ENCODE assay signal across 8 cellular contexts in genomic region chr9:111597852-111598729, GRCh38. TPM values are rescaled to one million over a fixed set of nuclear protein-coding genes. Genes with fewer than 3 reads are reported as not detected.
DNase-seq lines count a peak whose midpoint lies in the region; FAIRE-seq and TF ChIP-seq lines count a peak whose summit lies in the region.

No MANE protein-coding gene starts in this region.

- TF ChIP-seq POLR2A in GM12892 (IDR thresholded peaks at IDR 0.05; ENCODE audit: low read depth, low read length) = no peak
- TF ChIP-seq POLR2A in thyroid gland (IDR thresholded peaks at IDR 0.05) = no peak

- H3K4me3 ChIP-seq in PC-9 (peak overlapping the region; percentile 96), fibroblast of villous mesenchyme (ENCODE audit: low read depth, low read length) (peak overlapping the region; percentile 82), thyroid gland (replicated peaks in 1 of 3) (peak overlapping the region; percentile 16 to 68 (median 47))

- peaks cover 36% of the 10 kb centered on the region for H3K27me3 Mint-ChIP-seq in activated T-helper 2 cell treated with anti-CD3 and anti-CD28 coated beads, Interferon-gamma antibody, Interleukin-2, Interleukin-4, amounts not matched to agents 10 μg/mL and 5 μg/mL and 100 μg/mL, durations not matched to agents 14 hours and 24 hours and 36 hours (ENCODE audit: low read depth)
- peaks cover 5% of the 10 kb centered on the region for H3K27me3 Mint-ChIP-seq in neural crest cell (ENCODE audit: low read depth)

- DNase-seq in 8988T (peak; percentile 44), GM12892 (ENCODE audit: insufficient read length) (peak; percentile 32), HK-2 (ENCODE audit: unreplicated experiment) (peak; percentile 62), PC-9 (peak; percentile 66 to 73), fibroblast of villous mesenchyme (ENCODE audit: low read depth) (peak; percentile 78), neural crest cell (ENCODE audit: low read depth, low spot score) (peak; percentile 35), thyroid gland (peak; percentile 77 to 85)
- peak; percentile 26 for DNase-seq in activated T-helper 2 cell treated with anti-CD3 and anti-CD28 coated beads, Interferon-gamma antibody, Interleukin-2, Interleukin-4, amounts not matched to agents 10 μg/mL and 5 μg/mL and 100 μg/mL, durations not matched to agents 14 hours and 24 hours and 36 hours (ENCODE audit: low spot score)

- H3K4me2 ChIP-seq in PC-9 = peak overlapping the region; percentile 81

- peaks cover 75% of the 10 kb centered on the region for H3K79me2 ChIP-seq in PC-9 (ENCODE audit: low read depth)

- no peak for FAIRE-seq in GM12892 (lab: Jason Lieb, UNC)

- peak; percentile 81 for TF ChIP-seq CTCF in PC-9 (conservative IDR thresholded peaks at IDR 0.05)
- TF ChIP-seq CTCF in fibroblast of villous mesenchyme (IDR thresholded peaks at IDR 0.05; ENCODE audit: insufficient read depth, low read depth, low read length) = peak; percentile 71
- peak; percentile 83 for TF ChIP-seq CTCF in neural crest cell (conservative IDR thresholded peaks at IDR 0.05)
- TF ChIP-seq CTCF in thyroid gland (IDR thresholded peaks at IDR 0.05) = peak; percentile 36 to 94 (median 65)

- H3K27ac Mint-ChIP-seq in activated T-helper 2 cell treated with anti-CD3 and anti-CD28 coated beads, Interferon-gamma antibody, Interleukin-2, Interleukin-4, amounts not matched to agents 10 μg/mL and 5 μg/mL and 100 μg/mL, durations not matched to agents 14 hours and 24 hours and 36 hours = no peak overlapping the region
- H3K27ac Mint-ChIP-seq in neural crest cell (ENCODE audit: unreplicated experiment) = no peak overlapping the region

- no peaks in the 10 kb centered on the region for H3K9me3 Mint-ChIP-seq in activated T-helper 2 cell treated with anti-CD3 and anti-CD28 coated beads, Interferon-gamma antibody, Interleukin-2, Interleukin-4, amounts not matched to agents 10 μg/mL and 5 μg/mL and 100 μg/mL, durations not matched to agents 14 hours and 24 hours and 36 hours
- H3K9me3 Mint-ChIP-seq in neural crest cell = no peaks in the 10 kb centered on the region

- POLR2A ChIA-PET in PC-9 (lab: Charles Lee; ENCODE audit: unreplicated experiment) = interaction anchor here (0.9 kb wide), 1 partner anchor 130 kb away, joined by 13 read pairs; no protein-coding TSS in a partner anchor

- CTCF ChIA-PET in PC-9 (lab: Charles Lee) = interaction anchor here (0.6 to 0.8 kb wide), 3 partner anchors 105 to 899 kb away, joined by 3 read pairs; no protein-coding TSS in a partner anchor

- H3K27ac ChIP-seq in PC-9 (peak overlapping the region; percentile 100), thyroid gland (peak overlapping the region; percentile 59 to 89 (median 75))

- no peaks in the 10 kb centered on the region for H3K36me3 Mint-ChIP-seq in activated T-helper 2 cell treated with anti-CD3 and anti-CD28 coated beads, Interferon-gamma antibody, Interleukin-2, Interleukin-4, amounts not matched to agents 10 μg/mL and 5 μg/mL and 100 μg/mL, durations not matched to agents 14 hours and 24 hours and 36 hours (ENCODE audit: low read depth)
- peaks cover 3% of the 10 kb centered on the region for H3K36me3 Mint-ChIP-seq in neural crest cell (ENCODE audit: low read depth)

- WGBS in thyroid gland, 2 donors = 1% methylated on average over 41 of the region's 41 CpGs

- H3K9me2 ChIP-seq in PC-9 (ENCODE audit: insufficient read depth) = no peaks in the 10 kb centered on the region

- peaks cover 40% of the 10 kb centered on the region for H3K36me3 ChIP-seq in PC-9 (ENCODE audit: low read depth)
- peaks cover 0 to 18% of the 10 kb centered on the region in 2 donors for H3K36me3 ChIP-seq in thyroid gland

- TSS peak; percentile 30 for BruUV-seq in PC-9 (replicated peaks; lab: Mats Ljungman, UMichigan)

- peaks cover 37% of the 10 kb centered on the region for H4K20me1 ChIP-seq in PC-9 (ENCODE audit: insufficient read depth)

- peaks cover 51% of the 10 kb centered on the region for H3K4me1 ChIP-seq in PC-9 (replicated peaks; ENCODE audit: insufficient read depth)
- H3K4me1 ChIP-seq in thyroid gland = peaks cover 0 to 8% of the 10 kb centered on the region in 2 donors

- H3F3A ChIP-seq in PC-9 (ENCODE audit: insufficient read depth, low read depth) = peaks cover 85% of the 10 kb centered on the region

- H2AFZ ChIP-seq in PC-9 = peak overlapping the region; percentile 79; the same call in 1 of the 2 replicates

- intact Hi-C loops in PC-9 (cut with micrococcal nuclease; ENCODE audit: unreplicated experiment) (loop anchor here (1.0 to 10.0 kb wide), 5 partner anchors 24 to 476 kb away; no protein-coding TSS in a partner anchor), thyroid gland (cut with DNase I) (loop anchor here (10.0 kb wide), 1 partner anchor 477 kb away; no protein-coding TSS in a partner anchor)
- intact Hi-C loops in activated T-helper 2 cell treated with anti-CD3 and anti-CD28 coated beads, Interferon-gamma antibody, Interleukin-2, Interleukin-4, amounts not matched to agents 10 μg/mL and 5 μg/mL and 100 μg/mL, durations not matched to agents 14 hours and 24 hours and 36 hours (cut with micrococcal nuclease) = loop anchor here (2.0 to 10.0 kb wide), 5 partner anchors 65 to 477 kb away; partner anchors contain the start of genes ECPAS and ZNF483

- H3K27me3 ChIP-seq in PC-9 (ENCODE audit: insufficient read depth, low read depth) = no peaks in the 10 kb centered on the region
- no peaks in the 10 kb centered on the region for H3K27me3 ChIP-seq in thyroid gland

- no peaks in the 10 kb centered on the region for H3K9me3 ChIP-seq in PC-9 (ENCODE audit: insufficient read depth, low read depth)
- no peaks in the 10 kb centered on the region for H3K9me3 ChIP-seq in thyroid gland

- peaks cover 18% of the 10 kb centered on the region for H3K4me1 Mint-ChIP-seq in activated T-helper 2 cell treated with anti-CD3 and anti-CD28 coated beads, Interferon-gamma antibody, Interleukin-2, Interleukin-4, amounts not matched to agents 10 μg/mL and 5 μg/mL and 100 μg/mL, durations not matched to agents 14 hours and 24 hours and 36 hours (ENCODE audit: low read depth)
- peaks cover 27% of the 10 kb centered on the region for H3K4me1 Mint-ChIP-seq in neural crest cell

- peak overlapping the region; percentile 86 for H3K4me3 Mint-ChIP-seq in activated T-helper 2 cell treated with anti-CD3 and anti-CD28 coated beads, Interferon-gamma antibody, Interleukin-2, Interleukin-4, amounts not matched to agents 10 μg/mL and 5 μg/mL and 100 μg/mL, durations not matched to agents 14 hours and 24 hours and 36 hours (ENCODE audit: low read depth)
- H3K4me3 Mint-ChIP-seq in neural crest cell = peak overlapping the region; percentile 93

RNA-seq across cellular contexts. Expression of gene PTGR1, which starts 1.4 kb away (rescaled TPM):
- polyA plus RNA-seq in GM12892 (2012; ENCODE audit: missing spikeins) = 18.8 TPM
- 611 and 635 TPM in 2 replicates for total RNA-seq in PC-9 (2021)
- 1.4 and 1.8 TPM in 2 replicates for total RNA-seq in activated T-helper 2 cell treated with anti-CD3 and anti-CD28 coated beads, Interferon-gamma antibody, Interleukin-2, Interleukin-4, amounts not matched to agents 10 μg/mL and 5 μg/mL and 100 μg/mL, durations not matched to agents 14 hours and 24 hours and 36 hours
- total RNA-seq in fibroblast of villous mesenchyme = 85.4 and 116 TPM in 2 replicates
- 51.5 and 61.7 TPM in 2 replicates for total RNA-seq in neural crest cell
- 10 to 100 TPM; 27.7 to 64.3 (median 39.4) TPM for total RNA-seq in thyroid gland

RNA-seq across cellular contexts. Expression of gene DNAJC25, which starts 33.0 kb away (rescaled TPM):
- polyA plus RNA-seq in GM12892 (2012; ENCODE audit: missing spikeins) = 6.1 TPM
- total RNA-seq in PC-9 (2021) = 7.3 and 7.9 TPM in 2 replicates
- total RNA-seq in activated T-helper 2 cell treated with anti-CD3 and anti-CD28 coated beads, Interferon-gamma antibody, Interleukin-2, Interleukin-4, amounts not matched to agents 10 μg/mL and 5 μg/mL and 100 μg/mL, durations not matched to agents 14 hours and 24 hours and 36 hours = 7.3 and 7.4 TPM in 2 replicates
- total RNA-seq in fibroblast of villous mesenchyme = 7.1 and 9.9 TPM in 2 replicates
- 6.0 and 6.3 TPM in 2 replicates for total RNA-seq in neural crest cell
- 10 to 100 TPM in 2 of 4 donors, 1 to 10 TPM in 2; 6.0 to 15.2 (median 10.8) TPM for total RNA-seq in thyroid gland

Comparison
In these comparisons a context has a peak if more than half of its experiments do, and no peak if none do; other contexts are left out.
1. Peak in every context shown above with its lines: DNase-seq, H3K4me3 ChIP-seq and H3K27ac ChIP-seq.
2. DNase-seq: peak in every context shown above with its lines; median percentile 81 in thyroid gland; 78 in fibroblast of villous mesenchyme; 70 in PC-9; 62 in HK-2; 44 in 8988T; 35 in neural crest cell; 32 in GM12892; 26 in activated T-helper 2 cell treated with anti-CD3 and anti-CD28 coated beads, Interferon-gamma antibody, Interleukin-2, Interleukin-4, amounts not matched to agents 10 μg/mL and 5 μg/mL and 100 μg/mL, durations not matched to agents 14 hours and 24 hours and 36 hours.
3. RNA of gene PTGR1, which starts 1.4 kb away (total RNA-seq): 611 to 635 TPM in PC-9, 85.4 to 116 TPM in fibroblast of villous mesenchyme, 51.5 to 61.7 TPM in neural crest cell and 27.7 to 64.3 TPM in thyroid gland; 1.4 to 1.8 TPM in activated T-helper 2 cell treated with anti-CD3 and anti-CD28 coated beads, Interferon-gamma antibody, Interleukin-2, Interleukin-4, amounts not matched to agents 10 μg/mL and 5 μg/mL and 100 μg/mL, durations not matched to agents 14 hours and 24 hours and 36 hours; every median in the first group is over 10 times any median in the second.